ENCODE assay signal across 16 cellular contexts in the genomic region with DNA sequence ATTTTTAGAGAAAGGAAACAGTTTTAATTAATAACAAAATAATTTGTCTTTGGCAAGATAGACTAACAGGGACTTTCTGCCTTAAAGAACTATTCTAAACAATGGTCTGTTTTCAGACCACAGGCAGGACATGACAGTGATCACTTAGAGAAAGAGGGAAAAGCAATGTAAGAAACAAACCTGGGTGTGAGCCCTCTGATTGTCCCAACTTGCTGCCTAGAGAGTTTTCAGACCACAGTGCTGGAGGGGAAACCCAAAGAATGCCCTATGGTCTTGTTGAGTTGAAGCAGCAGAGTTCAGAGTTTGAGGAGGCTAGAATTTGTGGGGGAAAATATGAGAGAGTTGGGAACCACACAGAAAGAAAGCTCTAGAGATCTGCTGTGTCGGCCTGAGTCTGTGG.
"Had no signal": no experiment of that assay in that cellular context is flagged by ENCODE, and none has a peak within 500 bp of the region (broad histone marks: within the 10 kb centered on the region; RNA-seq: fewer than 3 reads in every experiment).

No MANE protein-coding gene starts in this region.

- H3K4me3 ChIP-seq: tibial nerve, vagina had no signal

- H3K27me3 ChIP-seq: foreskin keratinocyte, tibial nerve, vagina had no signal

- H3K27ac ChIP-seq: foreskin keratinocyte, tibial nerve, vagina had no signal

- ATAC-seq: activated CD4-positive, CD25-positive, alpha-beta regulatory T cell treated with anti-CD3 and anti-CD28 coated beads, Interleukin-2, amount 50 U/mL, for 24 hours; foreskin keratinocyte; natural killer cell had no signal

- H3K9me3 ChIP-seq: vagina had no signal

- H3K36me3 ChIP-seq: vagina had no signal

- DNase-seq: activated CD4-positive, alpha-beta memory T cell treated with anti-CD3 and anti-CD28 coated beads for 36 hours; activated CD8-positive, alpha-beta memory T cell treated with anti-CD3 and anti-CD28 coated beads, Interleukin-2, amount 50 U/mL, for 4 hours; activated naive CD8-positive, alpha-beta T cell treated with anti-CD3 and anti-CD28 coated beads, Interleukin-2, amount 10 ng/mL, durations not matched to agents 7 days and 5 days; anterior cingulate cortex; cerebellar nuclear complex; effector memory CD4-positive, alpha-beta T cell; foreskin keratinocyte; kidney glomerular epithelial cell; mesendoderm; natural killer cell; stimulated activated CD4-positive, alpha-beta T cell treated with anti-CD3 and anti-CD28 coated beads, Interleukin-12 subunit alpha, Interleukin-12 subunit beta, amount 100 ng/mL, for 4 hours; stimulated activated CD4-positive, alpha-beta T cell treated with anti-CD3 and anti-CD28 coated beads, Interleukin-2, amount 100 ng/mL, for 24 hours; T-helper 9 cell had no signal

- H3K4me1 ChIP-seq: foreskin keratinocyte, tibial nerve, vagina had no signal
